In genomic region chr4:3719836-3720235, GRCh38 we compare ENCODE assay signal across 15 cellular contexts. TPM values are rescaled to one million over a fixed set of nuclear protein-coding genes. Genes with fewer than 3 reads are reported as not detected.
DNase-seq lines count a peak whose midpoint lies in the region; ATAC-seq and TF ChIP-seq lines count a peak whose summit lies in the region.
"Had no signal": no experiment of that assay in that cellular context is flagged by ENCODE, and none has a peak within 500 bp of the region (broad histone marks: within the 10 kb centered on the region; RNA-seq: fewer than 3 reads in every experiment).

No MANE protein-coding gene starts in this region.

- H3K27ac ChIP-seq in right atrium auricular region, result no peak overlapping the region
- no peak overlapping the region for H3K27ac ChIP-seq in neuronal stem cell (replicated peaks; ENCODE audit: low read length)

- H3K14ac ChIP-seq in neuronal stem cell (ENCODE audit: low read length), result no peak overlapping the region

- H3K36me3 ChIP-seq in right atrium auricular region (no peaks in the 10 kb centered on the region), neuronal stem cell (replicated peaks in 1 of 2; ENCODE audit: control insufficient read depth in 2 of 2, insufficient read depth in 2 of 2, low read length in 2 of 2) (no peaks in the 10 kb centered on the region)
- H3K36me3 ChIP-seq: BE2C had no signal

- H3K4me1 ChIP-seq in right atrium auricular region (no peaks in the 10 kb centered on the region), neuronal stem cell (ENCODE audit: control insufficient read depth in 2 of 2, insufficient read depth in 1 of 2, low read depth in 1 of 2, low read length in 2 of 2) (peaks cover 0 to 21% of the 10 kb centered on the region in 2 donors)
- H3K4me1 ChIP-seq: BE2C, Caco-2 had no signal

- no peak overlapping the region for H3K4ac ChIP-seq in neuronal stem cell (ENCODE audit: low read length)

- WGBS in neuronal stem cell (ENCODE audit: extremely low coverage in 2 of 2, insufficient read length in 2 of 2, insufficient replicate concordance in 1 of 2), 2 donors, result no CpG with 5 or more reads among the region's 11 CpGs

- no peak overlapping the region for H2AFZ ChIP-seq in neuronal stem cell (ENCODE audit: low read length)

- no peak overlapping the region for H2BK120ac ChIP-seq in neuronal stem cell (ENCODE audit: low read depth, low read length)

- no peak overlapping the region for H3K4me2 ChIP-seq in neuronal stem cell (ENCODE audit: insufficient read depth, low read length, poor library complexity, severe bottlenecking)

- intact Hi-C loops in left ventricle myocardium superior (cut with micrococcal nuclease), result no loop called here

- H4K91ac ChIP-seq in neuronal stem cell (ENCODE audit: low read depth, low read length, poor library complexity), result no peak overlapping the region

- DNase-seq in left ventricle myocardium superior (peak; percentile 11), right atrium auricular region (ENCODE audit: low spot score) (no peak), NCI-H69 (lab: John Stamatoyannopoulos, UW) (peak; percentile 6), neuronal stem cell (ENCODE audit: low spot score) (no peak), A172 (ENCODE audit: low spot score) (no peak), GM19240 (ENCODE audit: insufficient read length, low spot score) (no peak)
- DNase-seq: ACHN; BE2C; C1 segment of cervical spinal cord; Caco-2; CD4-positive, alpha-beta T cell; GDM1; H9 had no signal

- no peak for TF ChIP-seq CTCF in right atrium auricular region (IDR thresholded peaks at IDR 0.05)

- peak overlapping the region; percentile 72 for H2AK5ac ChIP-seq in neuronal stem cell (ENCODE audit: low read depth, low read length)

- peak overlapping the region; percentile 92 for H2BK12ac ChIP-seq in neuronal stem cell (ENCODE audit: low read length)

- no peak for ATAC-seq in left ventricle myocardium superior
- ATAC-seq: HepG2 had no signal

- no peak overlapping the region for H2BK15ac ChIP-seq in neuronal stem cell (ENCODE audit: low read length)

- H4K8ac ChIP-seq in neuronal stem cell (ENCODE audit: low read depth, low read length), result no peak overlapping the region

- H3K23ac ChIP-seq in neuronal stem cell (ENCODE audit: low read depth, low read length, poor library complexity), result no peak overlapping the region

- H3K4me3 ChIP-seq in right atrium auricular region (no peak overlapping the region), neuronal stem cell (ENCODE audit: low read length in 2 of 2) (no peak overlapping the region)

- peak overlapping the region; percentile 68 for H3K18ac ChIP-seq in neuronal stem cell (ENCODE audit: low read length)

- no peak overlapping the region for H3K9ac ChIP-seq in neuronal stem cell (ENCODE audit: low read depth, low read length, poor library complexity)

- no peak overlapping the region for H2BK5ac ChIP-seq in neuronal stem cell (ENCODE audit: low read length)

- peaks cover 0 to 14% of the 10 kb centered on the region in 2 donors for H3K9me3 ChIP-seq in right atrium auricular region
- peaks cover 3 to 8% of the 10 kb centered on the region in 2 donors for H3K9me3 ChIP-seq in neuronal stem cell (replicated peaks in 1 of 2; ENCODE audit: control insufficient read depth in 2 of 2, insufficient read depth in 1 of 2, low read depth in 1 of 2, low read length in 2 of 2)

- no peaks in the 10 kb centered on the region for H3K79me1 ChIP-seq in neuronal stem cell (ENCODE audit: low read depth, low read length)

- no peaks in the 10 kb centered on the region for H3K27me3 ChIP-seq in right atrium auricular region
- peaks cover 0 to 49% (median 15%) of the 10 kb centered on the region in 3 experiments for H3K27me3 ChIP-seq in neuronal stem cell (ENCODE audit: control insufficient read depth in 3 of 3, insufficient read depth in 3 of 3, low read depth in 1 of 3, low read length in 3 of 3)
- H3K27me3 ChIP-seq: BE2C had no signal

RNA-seq across cellular contexts. Expression of gene ADRA2C, which starts 46.3 kb away (rescaled TPM):
- 5.9 TPM for total RNA-seq in left ventricle myocardium superior
- 1 to 10 TPM; 2.6 to 3.1 TPM for total RNA-seq in right atrium auricular region
- 7.7 TPM for polyA plus RNA-seq in neuronal stem cell (2013, experiment 1 of 2)
- polyA plus RNA-seq in neuronal stem cell (2013, experiment 2 of 2), result 7.2 TPM
- 5.9 TPM in 2 replicates for total RNA-seq in A172 (2014; rRNA removed; shearing (Covaris generic))
- total RNA-seq: CD4-positive, alpha-beta T cell had no signal
- polyA plus RNA-seq: IgD-negative memory B cell had no signal

Comparison
In these comparisons a context has a peak if more than half of its experiments do, and no peak if none do; other contexts are left out.
1. DNase-seq: peak in left ventricle myocardium superior (single experiment) and NCI-H69 (single experiment); none in right atrium auricular region (single experiment), neuronal stem cell (single experiment), A172 (single experiment) and GM19240 (single experiment).